ENCODE assay signal across 20 cellular contexts in genomic region chr3:17349093-17349492, GRCh38.
"Had no signal": no experiment of that assay in that cellular context is flagged by ENCODE, and none has a peak within 500 bp of the region (broad histone marks: within the 10 kb centered on the region; RNA-seq: fewer than 3 reads in every experiment).

No MANE protein-coding gene starts in this region.

- H3K4me3 Mint-ChIP-seq: activated T-cell treated with anti-CD3 and anti-CD28 coated beads, Interleukin-2, amount 50 U/mL, for 4 hours; nephron progenitor cell had no signal

- H3K27ac Mint-ChIP-seq: activated naive CD8-positive, alpha-beta T cell; activated T-helper 2 cell treated with anti-CD3 and anti-CD28 coated beads, Interferon-gamma antibody, Interleukin-2, Interleukin-4, amounts not matched to agents 10 μg/mL and 5 μg/mL and 100 μg/mL, durations not matched to agents 14 hours and 24 hours and 36 hours had no signal

- H3K4me1 Mint-ChIP-seq: nephron progenitor cell had no signal

- ATAC-seq: activated T-cell treated with anti-CD3 and anti-CD28 coated beads, Interleukin-2, amount 50 U/mL, for 4 hours; left lobe of liver; lower lobe of right lung; mucosa of descending colon; right cardiac atrium; stimulated activated naive CD8-positive, alpha-beta T cell treated with anti-CD3 and anti-CD28 coated beads, Interleukin-15, Interleukin-2, amounts not matched to agents 100 U/mL and 50 U/mL, for 24 hours had no signal

- DNase-seq: activated CD4-positive, alpha-beta T cell treated with anti-CD3 and anti-CD28 coated beads for 1 hour; activated CD4-positive, alpha-beta T cell treated with anti-CD3 and anti-CD28 coated beads, Interleukin-2, amount 50 U/mL, for 1 hour; activated CD8-positive, alpha-beta memory T cell treated with anti-CD3 and anti-CD28 coated beads, Interleukin-2, amount 50 U/mL, for 4 hours; activated naive CD4-positive, alpha-beta T cell; activated T-cell treated with anti-CD3 and anti-CD28 coated beads, Interleukin-2, amount 50 U/mL, for 4 hours; adrenal gland; central memory CD4-positive, alpha-beta T cell; glutamatergic neuron; immature natural killer cell; lower lobe of right lung; mesendoderm; mucosa of descending colon; nephron progenitor cell; right cardiac atrium; stimulated activated CD4-positive, alpha-beta T cell treated with anti-CD3 and anti-CD28 coated beads, Interleukin-4, amount 100 ng/mL, for 24 hours; stimulated activated naive CD8-positive, alpha-beta T cell treated with anti-CD3 and anti-CD28 coated beads, Interleukin-15, Interleukin-2, amounts not matched to agents 100 U/mL and 50 U/mL, for 24 hours; upper lobe of left lung had no signal

- H3K27me3 Mint-ChIP-seq: activated naive CD8-positive, alpha-beta T cell had no signal

- H3K9me3 Mint-ChIP-seq: activated T-cell treated with anti-CD3 and anti-CD28 coated beads, Interleukin-2, amount 50 U/mL, for 4 hours; activated T-helper 2 cell treated with anti-CD3 and anti-CD28 coated beads, Interferon-gamma antibody, Interleukin-2, Interleukin-4, amounts not matched to agents 10 μg/mL and 5 μg/mL and 100 μg/mL, durations not matched to agents 14 hours and 24 hours and 36 hours; immature natural killer cell; nephron progenitor cell had no signal
